In the genomic region with DNA sequence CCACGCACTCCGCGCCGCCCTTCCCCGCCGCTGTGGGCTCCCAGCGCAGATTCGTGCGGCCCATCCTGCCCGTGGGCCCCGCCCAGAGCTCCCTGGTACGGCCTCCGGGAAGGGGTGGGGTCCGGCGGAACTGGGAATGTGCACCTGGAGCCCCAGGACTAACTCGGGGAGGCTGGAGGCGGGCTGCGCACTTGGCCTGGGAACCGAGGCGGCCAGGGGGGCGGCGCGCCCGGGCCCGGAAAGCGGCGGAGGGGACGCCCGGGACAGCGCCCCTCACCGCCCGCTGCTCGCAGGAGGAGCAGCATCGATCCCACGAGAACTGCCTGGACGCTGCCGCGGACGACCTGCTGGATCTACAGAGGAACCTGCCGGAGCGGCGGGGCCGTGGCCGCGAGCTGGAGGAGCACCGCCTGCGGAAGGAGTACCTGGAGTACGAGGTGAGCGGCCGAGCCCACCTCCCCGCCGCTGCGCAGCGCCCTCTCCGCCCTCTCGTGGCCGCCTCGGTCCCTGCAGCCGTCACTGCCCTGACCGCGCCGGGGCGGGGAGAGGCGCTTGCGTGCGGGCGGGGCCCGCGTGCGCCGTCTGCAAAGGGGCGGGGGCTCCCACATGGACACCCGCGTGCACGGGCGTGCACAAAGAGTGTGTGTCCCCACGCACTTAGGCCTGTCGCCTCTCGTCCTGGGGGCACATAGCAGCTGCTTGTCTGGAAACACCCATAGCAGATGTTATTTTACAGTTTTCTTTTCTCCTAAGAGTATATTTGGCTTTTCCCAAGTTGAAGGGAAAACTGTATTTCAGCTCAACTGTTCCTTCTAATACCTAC, we compare ENCODE assay signal across 8 cellular contexts. TPM values are rescaled to one million over a fixed set of nuclear protein-coding genes. Genes with fewer than 3 reads are reported as not detected.
DNase-seq lines count a peak whose midpoint lies in the region; ATAC-seq and TF ChIP-seq lines count a peak whose summit lies in the region.

No MANE protein-coding gene starts in this region.

- H3K4me3 ChIP-seq in mesenchymal stem cell (ENCODE audit: insufficient read depth in 1 of 2, low read depth in 1 of 2, low read length in 2 of 2), result peak overlapping the region; percentile 82 to 92

- H3K4me3 Mint-ChIP-seq in activated CD8-positive, alpha-beta memory T cell treated with anti-CD3 and anti-CD28 coated beads, Interleukin-2, amount 10 ng/mL, durations not matched to agents 7 days and 5 days, result no peak overlapping the region
- H3K4me3 Mint-ChIP-seq in effector memory CD8-positive, alpha-beta T cell, result no peak overlapping the region

- H2BK5ac ChIP-seq in mesenchymal stem cell (ENCODE audit: low read depth, low read length, poor library complexity, severe bottlenecking), result no peak overlapping the region

- TF ChIP-seq CTCF in GM13976 (IDR thresholded peaks at IDR 0.05; ENCODE audit: borderline replicate concordance, control extremely low read depth, extremely low read depth, insufficient read depth, missing control alignments), result peak; percentile 89

- H3K27ac Mint-ChIP-seq in activated CD8-positive, alpha-beta memory T cell treated with anti-CD3 and anti-CD28 coated beads, Interleukin-2, amount 10 ng/mL, durations not matched to agents 7 days and 5 days, result peak overlapping the region; percentile 47
- H3K27ac Mint-ChIP-seq in effector memory CD8-positive, alpha-beta T cell, result no peak overlapping the region

- peaks cover 53% of the 10 kb centered on the region for H3K4me1 Mint-ChIP-seq in activated CD8-positive, alpha-beta memory T cell treated with anti-CD3 and anti-CD28 coated beads, Interleukin-2, amount 10 ng/mL, durations not matched to agents 7 days and 5 days
- H3K4me1 Mint-ChIP-seq in effector memory CD8-positive, alpha-beta T cell (ENCODE audit: low read depth in 2 of 2), result peaks cover 17 to 24% of the 10 kb centered on the region in 2 donors

- H4K8ac ChIP-seq in mesenchymal stem cell (ENCODE audit: low read length), result peak overlapping the region; percentile 60

- H3K4me1 ChIP-seq in mesenchymal stem cell (ENCODE audit: control insufficient read depth, insufficient read depth, low read depth, low read length), result peaks cover 33% of the 10 kb centered on the region

- peak overlapping the region in 1 of 2 experiments; percentile 93 for H3K14ac ChIP-seq in mesenchymal stem cell (ENCODE audit: low read length in 2 of 2)

- in situ Hi-C loops in GM13976 (cut with MboI; ENCODE audit: low sequenced_read_pairs, unreplicated experiment), result no loop called here

- H3K27ac ChIP-seq in mesenchymal stem cell (ENCODE audit: low read length, poor library complexity, severe bottlenecking), result peak overlapping the region; percentile 68

- WGBS in mesenchymal stem cell, result under 1% methylated on average over 75 of the region's 79 CpGs

- H3K4ac ChIP-seq in mesenchymal stem cell (ENCODE audit: low read depth in 1 of 2, low read length in 2 of 2), result no peak overlapping the region

- H2BK120ac ChIP-seq in mesenchymal stem cell (ENCODE audit: low read depth, low read length), result no peak overlapping the region

- H3K27me3 ChIP-seq in mesenchymal stem cell (ENCODE audit: control insufficient read depth in 1 of 2, insufficient read depth in 1 of 2, low read length in 2 of 2), result no peaks in the 10 kb centered on the region

- H3K9me3 Mint-ChIP-seq in activated CD8-positive, alpha-beta memory T cell treated with anti-CD3 and anti-CD28 coated beads, Interleukin-2, amount 10 ng/mL, durations not matched to agents 7 days and 5 days (ENCODE audit: low read depth), result no peaks in the 10 kb centered on the region
- H3K9me3 Mint-ChIP-seq in effector memory CD8-positive, alpha-beta T cell, result no peaks in the 10 kb centered on the region

- H4K91ac ChIP-seq in mesenchymal stem cell (ENCODE audit: low read length), result peak overlapping the region; percentile 67

- peak; percentile 80 for ATAC-seq in HG02981 (IDR thresholded peaks at IDR 0.05; ENCODE audit: unreplicated experiment)
- peak; percentile 81 for ATAC-seq in activated CD8-positive, alpha-beta memory T cell treated with anti-CD3 and anti-CD28 coated beads, Interleukin-2, amount 10 ng/mL, durations not matched to agents 7 days and 5 days
- peak; percentile 69 for ATAC-seq in effector memory CD8-positive, alpha-beta T cell (replicated peaks)

- H2AK5ac ChIP-seq in mesenchymal stem cell (ENCODE audit: low read length, severe bottlenecking), result no peak overlapping the region

- peak overlapping the region in 1 of 2 experiments; percentile 93 for H2BK12ac ChIP-seq in mesenchymal stem cell (ENCODE audit: low read length in 2 of 2)

- H3K79me1 ChIP-seq in mesenchymal stem cell (replicated peaks; ENCODE audit: low read length, poor library complexity, severe bottlenecking), result no peaks in the 10 kb centered on the region

- H3K18ac ChIP-seq in mesenchymal stem cell (ENCODE audit: low read depth in 1 of 2, low read length in 2 of 2), result peak overlapping the region; percentile 64 to 97

- peak overlapping the region; percentile 86 for H3K9ac ChIP-seq in mesenchymal stem cell (ENCODE audit: low read length)

- H3K36me3 Mint-ChIP-seq in activated CD8-positive, alpha-beta memory T cell treated with anti-CD3 and anti-CD28 coated beads, Interleukin-2, amount 10 ng/mL, durations not matched to agents 7 days and 5 days, result peaks cover 71% of the 10 kb centered on the region
- peaks cover 72% of the 10 kb centered on the region for H3K36me3 Mint-ChIP-seq in effector memory CD8-positive, alpha-beta T cell (ENCODE audit: insufficient read depth)

- peaks cover 0 to 11% of the 10 kb centered on the region in 2 experiments for H3K36me3 ChIP-seq in mesenchymal stem cell (ENCODE audit: control insufficient read depth in 1 of 2, insufficient read depth in 2 of 2, low read depth in 1 of 2, low read length in 2 of 2)

- DNase-seq in GM13976 (ENCODE audit: low spot score) (peak; percentile 89), NCI-H510A (lab: John Stamatoyannopoulos, UW) (peak; percentile 72), mesenchymal stem cell (peak; percentile 72), SKM-1 treated with dmso at 0.1 percent for 144 hours (lab: John Stamatoyannopoulos, UW; ENCODE audit: unreplicated experiment) (no peak)
- peak; percentile 85 for DNase-seq in activated CD8-positive, alpha-beta memory T cell treated with anti-CD3 and anti-CD28 coated beads, Interleukin-2, amount 10 ng/mL, durations not matched to agents 7 days and 5 days
- DNase-seq in effector memory CD8-positive, alpha-beta T cell, result peak; percentile 32 to 74 (median 49)
- DNase-seq in stimulated activated CD8-positive, alpha-beta memory T cell treated with anti-CD3 and anti-CD28 coated beads, Interleukin-12 subunit alpha, Interleukin-12 subunit beta, amount 100 ng/mL, for 24 hours (ENCODE audit: extremely low read depth), result peak; percentile 60

- CTCF ChIA-PET in activated CD8-positive, alpha-beta memory T cell treated with anti-CD3 and anti-CD28 coated beads, Interleukin-2, amount 10 ng/mL, durations not matched to agents 7 days and 5 days (lab: Charles Lee), result interaction anchor here (0.6 to 15.9 kb wide), 33 partner anchors 9 to 191 kb away, joined by 3 to 329 read pairs (median 4); a partner anchor contains a TSS

- peak overlapping the region in 1 of 2 experiments; percentile 54 for H3K23ac ChIP-seq in mesenchymal stem cell (ENCODE audit: low read length in 2 of 2)

- H3K27me3 Mint-ChIP-seq in activated CD8-positive, alpha-beta memory T cell treated with anti-CD3 and anti-CD28 coated beads, Interleukin-2, amount 10 ng/mL, durations not matched to agents 7 days and 5 days, result no peaks in the 10 kb centered on the region
- H3K27me3 Mint-ChIP-seq in effector memory CD8-positive, alpha-beta T cell, result no peaks in the 10 kb centered on the region

- H3K4me2 ChIP-seq in mesenchymal stem cell (ENCODE audit: low read length, poor library complexity, severe bottlenecking), result peak overlapping the region; percentile 79

- H2BK15ac ChIP-seq in mesenchymal stem cell (ENCODE audit: low read depth, poor library complexity, severe bottlenecking), result peak overlapping the region; percentile 52

- no peaks in the 10 kb centered on the region for H3K9me3 ChIP-seq in mesenchymal stem cell (ENCODE audit: control insufficient read depth, low read length)

- H2AFZ ChIP-seq in mesenchymal stem cell (ENCODE audit: low read depth, low read length), result peak overlapping the region; percentile 97

RNA-seq across cellular contexts. Expression of a gene that starts 25.2 kb away (rescaled TPM):
- total RNA-seq in activated CD8-positive, alpha-beta memory T cell treated with anti-CD3 and anti-CD28 coated beads, Interleukin-2, amount 10 ng/mL, durations not matched to agents 7 days and 5 days, result 100 to 1,000 TPM; 314 to 388 TPM
- 0.37 TPM for polyA plus RNA-seq in mesenchymal stem cell (2013, experiment 1 of 2)
- polyA plus RNA-seq in mesenchymal stem cell (2013, experiment 2 of 2), result 0.45 TPM
